Comparison of ENCODE assay signal across 9 cellular contexts in the genomic region with DNA sequence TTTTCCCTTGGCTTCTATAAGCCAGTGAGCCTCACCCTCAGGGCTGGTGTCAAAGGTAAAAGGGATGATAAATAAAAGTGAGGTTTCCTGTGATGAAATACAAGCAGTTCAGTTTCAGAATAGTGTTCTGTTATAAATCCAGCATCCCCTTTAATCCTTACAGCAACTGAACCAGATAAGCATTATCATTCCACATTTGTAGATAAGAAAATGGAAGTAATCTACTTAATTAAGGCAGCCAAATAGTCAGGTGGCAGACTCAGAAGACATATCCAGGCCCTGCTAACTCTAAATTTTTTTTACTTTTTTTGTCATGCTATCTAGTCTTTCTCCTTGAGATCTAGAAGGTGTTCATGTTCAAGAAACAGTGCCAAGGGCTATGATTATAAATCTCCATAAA.
"Had no signal": no experiment of that assay in that cellular context is flagged by ENCODE, and none has a peak within 500 bp of the region (broad histone marks: within the 10 kb centered on the region; RNA-seq: fewer than 3 reads in every experiment).

No MANE protein-coding gene starts in this region.

- H3K4me2 ChIP-seq: GM23338 had no signal

- FAIRE-seq: H1, H54, HTR-8/SVneo, K562 had no signal

- H2AFZ ChIP-seq: GM23338 had no signal

- DNase-seq: H9, HCEC 1CT, IMR-90, KG1 had no signal

- H3K4me3 ChIP-seq: GM23338, K562 had no signal

- ATAC-seq: GM23338, K562 had no signal
